22 cellular contexts compared by ENCODE assay signal in genomic region chr7:100701089-100701488, GRCh38. TPM values are rescaled to one million over a fixed set of nuclear protein-coding genes. Genes with fewer than 3 reads are reported as not detected.
"Had no signal": no experiment of that assay in that cellular context is flagged by ENCODE, and none has a peak within 500 bp of the region (broad histone marks: within the 10 kb centered on the region; RNA-seq: fewer than 3 reads in every experiment).

No MANE protein-coding gene starts in this region.

RNA-seq across cellular contexts. Expression of gene EPO, which starts 19.2 kb away (rescaled TPM):
- total RNA-seq: activated B cell treated with CpG ODN at 0.5 μM for 24 hours; activated CD4-positive, alpha-beta memory T cell treated with anti-CD3 and anti-CD28 coated beads for 36 hours; activated CD8-positive, alpha-beta T cell treated with anti-CD3 and anti-CD28 coated beads for 36 hours; activated naive CD4-positive, alpha-beta T cell treated with anti-CD3 and anti-CD28 coated beads for 36 hours; activated naive CD4-positive, alpha-beta T cell treated with anti-CD3 and anti-CD28 coated beads, Interleukin-2, amount 50 U/mL, for 72 hours; activated naive CD8-positive, alpha-beta T cell treated with anti-CD3 and anti-CD28 coated beads for 36 hours; activated T-cell treated with anti-CD3 and anti-CD28 coated beads, Interleukin-2, amount 50 U/mL, for 4 hours; activated T-helper 1 cell treated with anti-CD3 and anti-CD28 coated beads, Interleukin-12 subunit alpha, Interleukin-12 subunit beta, Interleukin-2, Interleukin-4 antibody, amounts not matched to agents 30 ng/mL and 10 ng/mL and 1 ng/mL, durations not matched to agents 14 hours and 24 hours and 36 hours; activated T-helper 17 cell treated with anti-CD3 and anti-CD28 coated beads, Interleukin-2, amount 50 U/mL, for 72 hours; adrenal gland; aorta; astrocyte; breast epithelium; cardiac septum; cerebellum; T-helper 1 cell treated with Interleukin-12 subunit alpha and Interleukin-12 subunit beta and Interleukin-4 antibody, amounts not matched to agents 30 ng/mL and 1 ng/mL, for 36 hours; T-helper 17 cell; T-helper 2 cell treated with Interferon-gamma antibody and Interleukin-4, amounts not matched to agents 100 ng/mL and 5 ng/mL, for 36 hours had no signal

RNA-seq across cellular contexts. Expression of gene ZAN, which starts 32.3 kb away (rescaled TPM):
- total RNA-seq: activated B cell treated with CpG ODN at 0.5 μM for 24 hours; activated CD4-positive, alpha-beta memory T cell treated with anti-CD3 and anti-CD28 coated beads for 36 hours; activated CD4-positive, alpha-beta T cell treated with anti-CD3 and anti-CD28 coated beads, Interleukin-2, amount 10 ng/mL, durations not matched to agents 24 days and 14 days; activated CD8-positive, alpha-beta memory T cell treated with anti-CD3 and anti-CD28 coated beads for 36 hours; activated CD8-positive, alpha-beta T cell treated with anti-CD3 and anti-CD28 coated beads for 36 hours; activated naive CD4-positive, alpha-beta T cell treated with anti-CD3 and anti-CD28 coated beads for 36 hours; activated naive CD4-positive, alpha-beta T cell treated with anti-CD3 and anti-CD28 coated beads, Interleukin-2, amount 50 U/mL, for 72 hours; activated naive CD8-positive, alpha-beta T cell treated with anti-CD3 and anti-CD28 coated beads for 36 hours; activated T-cell treated with anti-CD3 and anti-CD28 coated beads, Interleukin-2, amount 50 U/mL, for 4 hours; activated T-cell treated with anti-CD3 and anti-CD28 coated beads, Interleukin-2, amount 50 U/mL, for 72 hours; activated T-helper 1 cell treated with anti-CD3 and anti-CD28 coated beads, Interleukin-12 subunit alpha, Interleukin-12 subunit beta, Interleukin-2, Interleukin-4 antibody, amounts not matched to agents 30 ng/mL and 10 ng/mL and 1 ng/mL, durations not matched to agents 14 hours and 24 hours and 36 hours; activated T-helper 17 cell treated with anti-CD3 and anti-CD28 coated beads, Interleukin-2, amount 50 U/mL, for 72 hours; adrenal gland; aorta; astrocyte; body of pancreas; breast epithelium; cardiac septum; cerebellum; T-helper 1 cell treated with Interleukin-12 subunit alpha and Interleukin-12 subunit beta and Interleukin-4 antibody, amounts not matched to agents 30 ng/mL and 1 ng/mL, for 36 hours; T-helper 17 cell; T-helper 2 cell treated with Interferon-gamma antibody and Interleukin-4, amounts not matched to agents 100 ng/mL and 5 ng/mL, for 36 hours had no signal
